In genomic region chr4:125710766-125711165, GRCh38 we compare ENCODE assay signal across 32 cellular contexts.
"Had no signal": no experiment of that assay in that cellular context is flagged by ENCODE, and none has a peak within 500 bp of the region (broad histone marks: within the 10 kb centered on the region; RNA-seq: fewer than 3 reads in every experiment).

No MANE protein-coding gene starts in this region.

- H3K27me3 ChIP-seq: adrenal gland, body of pancreas, colonic mucosa, esophagus squamous epithelium, heart left ventricle had no signal

- H3K9me3 Mint-ChIP-seq: activated naive CD4-positive, alpha-beta T cell treated with anti-CD3 and anti-CD28 coated beads for 36 hours; activated naive CD4-positive, alpha-beta T cell treated with anti-CD3 and anti-CD28 coated beads, Interleukin-2, amount 50 U/mL, for 24 hours; activated naive CD8-positive, alpha-beta T cell treated with anti-CD3 and anti-CD28 coated beads, Interleukin-2, amount 50 U/mL, for 24 hours; activated T-helper 1 cell treated with anti-CD3 and anti-CD28 coated beads, Interleukin-12 subunit alpha, Interleukin-12 subunit beta, Interleukin-2, Interleukin-4 antibody, amounts not matched to agents 30 ng/mL and 10 ng/mL and 1 ng/mL, durations not matched to agents 14 hours and 24 hours and 36 hours; activated T-helper 2 cell treated with anti-CD3 and anti-CD28 coated beads, Interferon-gamma antibody, Interleukin-2, Interleukin-4, amounts not matched to agents 10 μg/mL and 5 μg/mL and 100 μg/mL, durations not matched to agents 14 hours and 24 hours and 36 hours had no signal

- H3K36me3 ChIP-seq: adrenal gland, colonic mucosa, esophagus squamous epithelium, heart left ventricle had no signal

- H3K4me1 ChIP-seq: adrenal gland, body of pancreas, colonic mucosa, esophagus squamous epithelium, heart left ventricle had no signal

- H3K4me3 Mint-ChIP-seq: activated CD4-positive, alpha-beta memory T cell treated with anti-CD3 and anti-CD28 coated beads for 36 hours; activated CD4-positive, alpha-beta T cell treated with anti-CD3 and anti-CD28 coated beads for 36 hours; activated CD4-positive, alpha-beta T cell treated with anti-CD3 and anti-CD28 coated beads, Interleukin-2, amount 10 ng/mL, durations not matched to agents 24 days and 14 days; activated CD8-positive, alpha-beta memory T cell treated with anti-CD3 and anti-CD28 coated beads, Interleukin-2, amount 10 ng/mL, durations not matched to agents 7 days and 5 days; activated CD8-positive, alpha-beta T cell treated with anti-CD3 and anti-CD28 coated beads, Interleukin-2, amount 10 ng/mL, durations not matched to agents 7 days and 5 days; activated naive CD4-positive, alpha-beta T cell treated with anti-CD3 and anti-CD28 coated beads for 36 hours; activated naive CD4-positive, alpha-beta T cell treated with anti-CD3 and anti-CD28 coated beads, Interleukin-2, amount 50 U/mL, for 24 hours; activated naive CD8-positive, alpha-beta T cell treated with anti-CD3 and anti-CD28 coated beads for 36 hours; activated naive CD8-positive, alpha-beta T cell treated with anti-CD3 and anti-CD28 coated beads, Interleukin-2, amount 50 U/mL, for 24 hours; activated T-helper 1 cell treated with anti-CD3 and anti-CD28 coated beads, Interleukin-12 subunit alpha, Interleukin-12 subunit beta, Interleukin-2, Interleukin-4 antibody, amounts not matched to agents 30 ng/mL and 10 ng/mL and 1 ng/mL, durations not matched to agents 14 hours and 24 hours and 36 hours; T-helper 17 cell; T-helper 2 cell treated with Interferon-gamma antibody and Interleukin-4, amounts not matched to agents 5 μg/mL and 100 μg/mL, for 36 hours had no signal

- H3K4me3 ChIP-seq: adrenal gland, body of pancreas, colonic mucosa, esophagus squamous epithelium, heart left ventricle had no signal

- H3K36me3 Mint-ChIP-seq: activated CD4-positive, alpha-beta memory T cell treated with anti-CD3 and anti-CD28 coated beads for 36 hours; activated CD8-positive, alpha-beta memory T cell treated with anti-CD3 and anti-CD28 coated beads, Interleukin-2, amount 10 ng/mL, durations not matched to agents 7 days and 5 days; activated naive CD4-positive, alpha-beta T cell treated with anti-CD3 and anti-CD28 coated beads, Interleukin-2, amount 50 U/mL, for 24 hours; activated naive CD8-positive, alpha-beta T cell treated with anti-CD3 and anti-CD28 coated beads for 36 hours had no signal

- H3K27me3 Mint-ChIP-seq: activated CD4-positive, alpha-beta memory T cell treated with anti-CD3 and anti-CD28 coated beads for 36 hours; activated CD4-positive, alpha-beta T cell treated with anti-CD3 and anti-CD28 coated beads for 36 hours; activated CD4-positive, alpha-beta T cell treated with anti-CD3 and anti-CD28 coated beads, Interleukin-2, amount 10 ng/mL, durations not matched to agents 24 days and 14 days; activated CD8-positive, alpha-beta memory T cell treated with anti-CD3 and anti-CD28 coated beads, Interleukin-2, amount 10 ng/mL, durations not matched to agents 7 days and 5 days; activated naive CD4-positive, alpha-beta T cell treated with anti-CD3 and anti-CD28 coated beads, Interleukin-2, amount 50 U/mL, for 24 hours; activated naive CD8-positive, alpha-beta T cell treated with anti-CD3 and anti-CD28 coated beads for 36 hours; activated naive CD8-positive, alpha-beta T cell treated with anti-CD3 and anti-CD28 coated beads, Interleukin-2, amount 50 U/mL, for 24 hours; T-helper 17 cell had no signal

- H3K4me1 Mint-ChIP-seq: activated CD4-positive, alpha-beta T cell treated with anti-CD3 and anti-CD28 coated beads for 36 hours; activated CD4-positive, alpha-beta T cell treated with anti-CD3 and anti-CD28 coated beads, Interleukin-2, amount 10 ng/mL, durations not matched to agents 24 days and 14 days; activated CD8-positive, alpha-beta memory T cell treated with anti-CD3 and anti-CD28 coated beads, Interleukin-2, amount 10 ng/mL, durations not matched to agents 7 days and 5 days; activated naive CD4-positive, alpha-beta T cell treated with anti-CD3 and anti-CD28 coated beads, Interleukin-2, amount 50 U/mL, for 24 hours; activated naive CD8-positive, alpha-beta T cell treated with anti-CD3 and anti-CD28 coated beads for 36 hours; activated naive CD8-positive, alpha-beta T cell treated with anti-CD3 and anti-CD28 coated beads, Interleukin-2, amount 50 U/mL, for 24 hours; T-helper 17 cell had no signal

- H3K9me3 ChIP-seq: adrenal gland, body of pancreas, colonic mucosa, esophagus squamous epithelium, heart left ventricle had no signal

- ATAC-seq: activated CD4-positive, alpha-beta T cell treated with anti-CD3 and anti-CD28 coated beads for 36 hours; activated CD8-positive, alpha-beta memory T cell treated with anti-CD3 and anti-CD28 coated beads, Interleukin-2, amount 10 ng/mL, durations not matched to agents 7 days and 5 days; activated CD8-positive, alpha-beta T cell treated with anti-CD3 and anti-CD28 coated beads, Interleukin-2, amount 10 ng/mL, durations not matched to agents 7 days and 5 days; activated naive CD8-positive, alpha-beta T cell treated with anti-CD3 and anti-CD28 coated beads, Interleukin-2, amount 50 U/mL, for 24 hours; body of pancreas; heart left ventricle; T-helper 17 cell had no signal

- DNase-seq: activated CD4-positive, alpha-beta memory T cell treated with anti-CD3 and anti-CD28 coated beads for 36 hours; activated CD4-positive, alpha-beta T cell treated with anti-CD3 and anti-CD28 coated beads for 36 hours; activated CD4-positive, alpha-beta T cell treated with anti-CD3 and anti-CD28 coated beads, Interleukin-2, amount 10 ng/mL, durations not matched to agents 24 days and 14 days; activated CD4-positive, CD25-positive, alpha-beta regulatory T cell; activated CD4-positive, CD25-positive, alpha-beta regulatory T cell treated with anti-CD3 and anti-CD28 coated beads, Interleukin-2, amount 50 U/mL, for 72 hours; activated CD8-positive, alpha-beta memory T cell treated with anti-CD3 and anti-CD28 coated beads, Interleukin-2, amount 10 ng/mL, durations not matched to agents 7 days and 5 days; activated CD8-positive, alpha-beta memory T cell treated with anti-CD3 and anti-CD28 coated beads, Interleukin-2, amount 50 U/mL, for 4 hours; activated CD8-positive, alpha-beta T cell treated with anti-CD3 and anti-CD28 coated beads, Interleukin-2, amount 10 ng/mL, durations not matched to agents 7 days and 5 days; activated effector memory CD4-positive, alpha-beta T cell treated with anti-CD3 and anti-CD28 coated beads, Interleukin-2, amount 50 U/mL, for 16 hours; activated naive CD4-positive, alpha-beta T cell treated with anti-CD3 and anti-CD28 coated beads for 36 hours; activated naive CD8-positive, alpha-beta T cell treated with anti-CD3 and anti-CD28 coated beads for 36 hours; activated naive CD8-positive, alpha-beta T cell treated with anti-CD3 and anti-CD28 coated beads, Interleukin-2, amount 50 U/mL, for 24 hours; activated T-cell treated with anti-CD3 and anti-CD28 coated beads, Interleukin-2, amount 50 U/mL, for 1 hour; activated T-cell treated with anti-CD3 and anti-CD28 coated beads, Interleukin-2, amount 50 U/mL, for 48 hours; adrenal gland; amygdala; aorta; body of pancreas; caudate nucleus; cerebellar nuclear complex; colonic mucosa; effector CD8-positive, alpha-beta T cell; esophagus squamous epithelium; glutamatergic neuron; heart left ventricle; T-helper 17 cell; T1000 had no signal

- H3K27ac Mint-ChIP-seq: activated CD4-positive, alpha-beta memory T cell treated with anti-CD3 and anti-CD28 coated beads for 36 hours; activated CD4-positive, alpha-beta T cell treated with anti-CD3 and anti-CD28 coated beads for 36 hours; activated CD4-positive, alpha-beta T cell treated with anti-CD3 and anti-CD28 coated beads, Interleukin-2, amount 10 ng/mL, durations not matched to agents 24 days and 14 days; activated CD8-positive, alpha-beta memory T cell treated with anti-CD3 and anti-CD28 coated beads, Interleukin-2, amount 10 ng/mL, durations not matched to agents 7 days and 5 days; activated CD8-positive, alpha-beta T cell treated with anti-CD3 and anti-CD28 coated beads, Interleukin-2, amount 10 ng/mL, durations not matched to agents 7 days and 5 days; activated naive CD4-positive, alpha-beta T cell treated with anti-CD3 and anti-CD28 coated beads for 36 hours; activated naive CD4-positive, alpha-beta T cell treated with anti-CD3 and anti-CD28 coated beads, Interleukin-2, amount 50 U/mL, for 24 hours; activated naive CD8-positive, alpha-beta T cell treated with anti-CD3 and anti-CD28 coated beads for 36 hours; activated naive CD8-positive, alpha-beta T cell treated with anti-CD3 and anti-CD28 coated beads, Interleukin-2, amount 50 U/mL, for 24 hours; activated T-helper 1 cell treated with anti-CD3 and anti-CD28 coated beads, Interleukin-12 subunit alpha, Interleukin-12 subunit beta, Interleukin-2, Interleukin-4 antibody, amounts not matched to agents 30 ng/mL and 10 ng/mL and 1 ng/mL, durations not matched to agents 14 hours and 24 hours and 36 hours; activated T-helper 2 cell treated with anti-CD3 and anti-CD28 coated beads, Interferon-gamma antibody, Interleukin-2, Interleukin-4, amounts not matched to agents 10 μg/mL and 5 μg/mL and 100 μg/mL, durations not matched to agents 14 hours and 24 hours and 36 hours; T-helper 17 cell; T-helper 2 cell treated with Interferon-gamma antibody and Interleukin-4, amounts not matched to agents 5 μg/mL and 100 μg/mL, for 36 hours had no signal

- H3K27ac ChIP-seq: adrenal gland, body of pancreas, colonic mucosa, epithelial cell of prostate, esophagus squamous epithelium, heart left ventricle had no signal
